ENCODE assay signal across 18 cellular contexts in the genomic region with DNA sequence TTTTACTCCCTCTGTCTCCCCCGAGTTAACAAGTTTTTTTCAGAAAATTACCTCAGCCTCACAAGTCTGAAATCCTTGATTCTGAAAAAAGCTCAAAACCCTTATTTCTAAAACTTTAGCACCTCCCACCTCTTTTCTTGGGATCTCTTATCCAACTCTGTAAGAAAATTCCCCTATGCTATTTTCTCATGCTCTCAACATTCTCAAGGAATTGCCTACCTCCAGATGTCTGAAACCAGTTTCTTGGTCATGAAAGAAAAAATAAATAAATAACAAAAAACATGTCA.
"Had no signal": no experiment of that assay in that cellular context is flagged by ENCODE, and none has a peak within 500 bp of the region (broad histone marks: within the 10 kb centered on the region; RNA-seq: fewer than 3 reads in every experiment).

No MANE protein-coding gene starts in this region.

- H3K4me1 Mint-ChIP-seq: activated B cell treated with CpG ODN at 0.5 μM for 24 hours; activated CD4-positive, alpha-beta T cell treated with anti-CD3 and anti-CD28 coated beads, Interleukin-2, amount 10 ng/mL, durations not matched to agents 7 days and 5 days; naive B cell had no signal

- H3K27ac ChIP-seq: suprapubic skin had no signal

- H3K36me3 Mint-ChIP-seq: activated naive CD8-positive, alpha-beta T cell treated with anti-CD3 and anti-CD28 coated beads, Interleukin-2, amount 10 ng/mL, durations not matched to agents 7 days and 5 days; naive B cell had no signal

- DNase-seq: activated B cell treated with CpG ODN at 0.5 μM for 24 hours; activated CD4-positive, alpha-beta T cell treated with anti-CD3 and anti-CD28 coated beads, Interleukin-2, amount 10 ng/mL, durations not matched to agents 7 days and 5 days; activated naive CD4-positive, alpha-beta T cell; activated naive CD8-positive, alpha-beta T cell treated with anti-CD3 and anti-CD28 coated beads, Interleukin-2, amount 10 ng/mL, durations not matched to agents 7 days and 5 days; cerebellar nuclear complex; effector memory CD8-positive, alpha-beta T cell; foreskin melanocyte; islet precursor cell; naive B cell; stimulated activated CD4-positive, alpha-beta T cell treated with anti-CD3 and anti-CD28 coated beads, Interleukin-4, amount 100 ng/mL, for 24 hours; stimulated activated naive CD4-positive, alpha-beta T cell treated with Interleukin-2 at 50 U/mL for 16 hours; SW 1271; trophoblast cell had no signal

- H3K9me3 Mint-ChIP-seq: activated B cell treated with CpG ODN at 0.5 μM for 24 hours; activated CD4-positive, alpha-beta T cell treated with anti-CD3 and anti-CD28 coated beads, Interleukin-2, amount 10 ng/mL, durations not matched to agents 7 days and 5 days; activated naive CD8-positive, alpha-beta T cell treated with anti-CD3 and anti-CD28 coated beads, Interleukin-2, amount 10 ng/mL, durations not matched to agents 7 days and 5 days; activated T-helper 1 cell treated with anti-CD3 and anti-CD28 coated beads, Interleukin-12 subunit alpha, Interleukin-12 subunit beta, Interleukin-2, Interleukin-4 antibody, amounts not matched to agents 30 ng/mL and 10 ng/mL and 1 ng/mL, durations not matched to agents 14 hours and 24 hours and 36 hours; dendritic cell treated with granulocyte-macrophage colony-stimulating factor and Interleukin-4, amounts not matched to agents 40 ng/mL and 50 ng/mL, for 4 days; effector memory CD8-positive, alpha-beta T cell; naive B cell; T-helper 2 cell treated with Interferon-gamma antibody and Interleukin-4, amounts not matched to agents 5 μg/mL and 100 μg/mL, for 36 hours had no signal

- H3K27ac Mint-ChIP-seq: activated B cell treated with CpG ODN at 0.5 μM for 24 hours; activated CD4-positive, alpha-beta T cell treated with anti-CD3 and anti-CD28 coated beads, Interleukin-2, amount 10 ng/mL, durations not matched to agents 7 days and 5 days; activated naive CD8-positive, alpha-beta T cell treated with anti-CD3 and anti-CD28 coated beads, Interleukin-2, amount 10 ng/mL, durations not matched to agents 7 days and 5 days; activated T-helper 1 cell treated with anti-CD3 and anti-CD28 coated beads, Interleukin-12 subunit alpha, Interleukin-12 subunit beta, Interleukin-2, Interleukin-4 antibody, amounts not matched to agents 30 ng/mL and 10 ng/mL and 1 ng/mL, durations not matched to agents 14 hours and 24 hours and 36 hours; dendritic cell treated with granulocyte-macrophage colony-stimulating factor and Interleukin-4, amounts not matched to agents 40 ng/mL and 50 ng/mL, for 4 days; effector memory CD8-positive, alpha-beta T cell; T-helper 2 cell treated with Interferon-gamma antibody and Interleukin-4, amounts not matched to agents 5 μg/mL and 100 μg/mL, for 36 hours had no signal

- H3K27me3 ChIP-seq: suprapubic skin had no signal

- H3K9me3 ChIP-seq: suprapubic skin had no signal

- H3K27me3 Mint-ChIP-seq: activated CD4-positive, alpha-beta T cell treated with anti-CD3 and anti-CD28 coated beads, Interleukin-2, amount 10 ng/mL, durations not matched to agents 7 days and 5 days; dendritic cell treated with granulocyte-macrophage colony-stimulating factor and Interleukin-4, amounts not matched to agents 40 ng/mL and 50 ng/mL, for 4 days; effector memory CD8-positive, alpha-beta T cell had no signal

- ATAC-seq: effector memory CD8-positive, alpha-beta T cell had no signal

- H3K4me3 Mint-ChIP-seq: activated B cell treated with CpG ODN at 0.5 μM for 24 hours; activated CD4-positive, alpha-beta T cell treated with anti-CD3 and anti-CD28 coated beads, Interleukin-2, amount 10 ng/mL, durations not matched to agents 7 days and 5 days; activated naive CD8-positive, alpha-beta T cell treated with anti-CD3 and anti-CD28 coated beads, Interleukin-2, amount 10 ng/mL, durations not matched to agents 7 days and 5 days; activated T-helper 1 cell treated with anti-CD3 and anti-CD28 coated beads, Interleukin-12 subunit alpha, Interleukin-12 subunit beta, Interleukin-2, Interleukin-4 antibody, amounts not matched to agents 30 ng/mL and 10 ng/mL and 1 ng/mL, durations not matched to agents 14 hours and 24 hours and 36 hours; dendritic cell treated with granulocyte-macrophage colony-stimulating factor and Interleukin-4, amounts not matched to agents 40 ng/mL and 50 ng/mL, for 4 days; effector memory CD8-positive, alpha-beta T cell; T-helper 2 cell treated with Interferon-gamma antibody and Interleukin-4, amounts not matched to agents 5 μg/mL and 100 μg/mL, for 36 hours had no signal

- H3K4me3 ChIP-seq: lung, suprapubic skin had no signal

- H3K36me3 ChIP-seq: suprapubic skin had no signal
